In the genomic region with DNA sequence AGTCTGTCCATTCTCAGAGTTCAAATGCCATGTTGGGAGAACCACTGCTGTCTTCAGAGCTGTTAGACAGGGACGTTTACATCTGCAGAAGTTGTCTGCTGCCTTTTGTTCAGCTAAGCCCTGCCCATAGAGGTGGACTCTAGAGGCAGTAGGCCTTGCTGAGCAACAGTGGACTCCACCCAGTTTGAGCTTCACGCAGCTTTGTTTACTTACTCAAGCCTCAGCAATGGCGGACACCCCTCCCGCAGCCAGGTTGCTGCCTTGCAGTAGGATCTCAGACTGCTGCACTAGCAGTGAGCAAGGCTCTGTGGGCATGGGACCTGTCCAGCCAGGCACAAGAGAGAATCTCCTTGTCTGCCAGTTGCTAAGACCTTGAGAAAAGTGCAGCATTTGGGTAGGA, we compare ENCODE assay signal across 1 cellular context.
TF ChIP-seq lines count a peak whose summit lies in the region.
"Not testable (repeated sequence)": the region's sequence is repeated elsewhere in the genome, so short reads cannot be mapped to it uniquely, and the experiment has no call there.

No MANE protein-coding gene starts in this region.

TF ChIP-seq in HepG2, 621 proteins besides CTCF, POLR2A, EP300 and RAD21:
- TF ChIP-seq, protein P1, sequence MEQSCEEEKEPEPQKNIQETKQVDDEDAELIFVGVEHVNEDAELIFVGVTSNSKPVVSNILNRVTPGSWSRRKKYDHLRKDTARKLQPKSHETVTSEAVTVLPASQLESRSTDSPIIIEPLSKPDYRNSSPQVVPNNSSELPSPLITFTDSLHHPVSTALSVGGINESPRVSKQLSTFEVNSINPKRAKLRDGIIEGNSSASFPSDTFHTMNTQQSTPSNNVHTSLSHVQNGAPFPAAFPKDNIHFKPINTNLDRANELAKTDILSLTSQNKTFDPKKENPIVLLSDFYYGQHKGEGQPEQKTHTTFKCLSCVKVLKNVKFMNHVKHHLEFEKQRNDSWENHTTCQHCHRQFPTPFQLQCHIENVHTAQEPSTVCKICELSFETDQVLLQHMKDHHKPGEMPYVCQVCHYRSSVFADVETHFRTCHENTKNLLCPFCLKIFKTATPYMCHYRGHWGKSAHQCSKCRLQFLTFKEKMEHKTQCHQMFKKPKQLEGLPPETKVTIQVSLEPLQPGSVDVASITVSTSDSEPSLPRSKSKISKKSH (CRISPR knock-in tag; IDR thresholded peaks at IDR 0.05; ENCODE audit: borderline replicate concordance), result 0 out of 2 replicates have a peak, but pooled peaks have one; percentile 42
- TF ChIP-seq ZNF644 (CRISPR knock-in tag; IDR thresholded peaks at IDR 0.05; ENCODE audit: low read depth) (peak; percentile 69; the same call in 1 of the 2 replicates), ZFX (CRISPR knock-in tag; IDR thresholded peaks at IDR 0.05; ENCODE audit: low read depth) (peak; percentile 44; the same call in 1 of the 2 replicates), TAF1 (CRISPR knock-in tag; IDR thresholded peaks at IDR 0.05) (peak; percentile 39; the same call in 1 of the 2 replicates), LCORL (CRISPR knock-in tag; IDR thresholded peaks at IDR 0.05) (0 out of 2 replicates have a peak, but pooled peaks have one; percentile 33), POGZ (CRISPR knock-in tag; IDR thresholded peaks at IDR 0.05) (0 out of 2 replicates have a peak, but pooled peaks have one; percentile 27), TEAD3 (CRISPR knock-in tag; optimal IDR thresholded peaks at IDR 0.05; ENCODE audit: borderline replicate concordance) (peak; percentile 17), SALL1 (CRISPR knock-in tag; IDR thresholded peaks at IDR 0.05) (peak; percentile 62; the same call in 1 of the 2 replicates), ZNF292 (CRISPR knock-in tag; IDR thresholded peaks at IDR 0.05; ENCODE audit: borderline replicate concordance, low read depth) (peak; percentile 70; the same call in 1 of the 2 replicates), FOXA3 (CRISPR knock-in tag; IDR thresholded peaks at IDR 0.05) (peak; percentile 69), SOX6 (CRISPR knock-in tag; IDR thresholded peaks at IDR 0.05) (peak; percentile 28; the same call in 1 of the 2 replicates), YY1 (IDR thresholded peaks at IDR 0.05; ENCODE audit: insufficient read depth, insufficient replicate concordance, low read depth, low read length) (peak; percentile 86), FOXA1 (CRISPR knock-in tag; IDR thresholded peaks at IDR 0.05) (peak; percentile 83)
- TF ChIP-seq, protein P2, sequence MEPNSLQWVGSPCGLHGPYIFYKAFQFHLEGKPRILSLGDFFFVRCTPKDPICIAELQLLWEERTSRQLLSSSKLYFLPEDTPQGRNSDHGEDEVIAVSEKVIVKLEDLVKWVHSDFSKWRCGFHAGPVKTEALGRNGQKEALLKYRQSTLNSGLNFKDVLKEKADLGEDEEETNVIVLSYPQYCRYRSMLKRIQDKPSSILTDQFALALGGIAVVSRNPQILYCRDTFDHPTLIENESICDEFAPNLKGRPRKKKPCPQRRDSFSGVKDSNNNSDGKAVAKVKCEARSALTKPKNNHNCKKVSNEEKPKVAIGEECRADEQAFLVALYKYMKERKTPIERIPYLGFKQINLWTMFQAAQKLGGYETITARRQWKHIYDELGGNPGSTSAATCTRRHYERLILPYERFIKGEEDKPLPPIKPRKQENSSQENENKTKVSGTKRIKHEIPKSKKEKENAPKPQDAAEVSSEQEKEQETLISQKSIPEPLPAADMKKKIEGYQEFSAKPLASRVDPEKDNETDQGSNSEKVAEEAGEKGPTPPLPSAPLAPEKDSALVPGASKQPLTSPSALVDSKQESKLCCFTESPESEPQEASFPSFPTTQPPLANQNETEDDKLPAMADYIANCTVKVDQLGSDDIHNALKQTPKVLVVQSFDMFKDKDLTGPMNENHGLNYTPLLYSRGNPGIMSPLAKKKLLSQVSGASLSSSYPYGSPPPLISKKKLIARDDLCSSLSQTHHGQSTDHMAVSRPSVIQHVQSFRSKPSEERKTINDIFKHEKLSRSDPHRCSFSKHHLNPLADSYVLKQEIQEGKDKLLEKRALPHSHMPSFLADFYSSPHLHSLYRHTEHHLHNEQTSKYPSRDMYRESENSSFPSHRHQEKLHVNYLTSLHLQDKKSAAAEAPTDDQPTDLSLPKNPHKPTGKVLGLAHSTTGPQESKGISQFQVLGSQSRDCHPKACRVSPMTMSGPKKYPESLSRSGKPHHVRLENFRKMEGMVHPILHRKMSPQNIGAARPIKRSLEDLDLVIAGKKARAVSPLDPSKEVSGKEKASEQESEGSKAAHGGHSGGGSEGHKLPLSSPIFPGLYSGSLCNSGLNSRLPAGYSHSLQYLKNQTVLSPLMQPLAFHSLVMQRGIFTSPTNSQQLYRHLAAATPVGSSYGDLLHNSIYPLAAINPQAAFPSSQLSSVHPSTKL (CRISPR knock-in tag; IDR thresholded peaks at IDR 0.05), result 0 out of 2 replicates have a peak, but pooled peaks have one; percentile 12
- not testable (repeated sequence) for TF ChIP-seq LCORL, SOX6, FOXA1 (IDR thresholded peaks at IDR 0.05)
- TF ChIP-seq, protein P3, sequence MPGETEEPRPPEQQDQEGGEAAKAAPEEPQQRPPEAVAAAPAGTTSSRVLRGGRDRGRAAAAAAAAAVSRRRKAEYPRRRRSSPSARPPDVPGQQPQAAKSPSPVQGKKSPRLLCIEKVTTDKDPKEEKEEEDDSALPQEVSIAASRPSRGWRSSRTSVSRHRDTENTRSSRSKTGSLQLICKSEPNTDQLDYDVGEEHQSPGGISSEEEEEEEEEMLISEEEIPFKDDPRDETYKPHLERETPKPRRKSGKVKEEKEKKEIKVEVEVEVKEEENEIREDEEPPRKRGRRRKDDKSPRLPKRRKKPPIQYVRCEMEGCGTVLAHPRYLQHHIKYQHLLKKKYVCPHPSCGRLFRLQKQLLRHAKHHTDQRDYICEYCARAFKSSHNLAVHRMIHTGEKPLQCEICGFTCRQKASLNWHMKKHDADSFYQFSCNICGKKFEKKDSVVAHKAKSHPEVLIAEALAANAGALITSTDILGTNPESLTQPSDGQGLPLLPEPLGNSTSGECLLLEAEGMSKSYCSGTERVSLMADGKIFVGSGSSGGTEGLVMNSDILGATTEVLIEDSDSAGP (CRISPR knock-in tag; IDR thresholded peaks at IDR 0.05; ENCODE audit: borderline replicate concordance), result 0 out of 2 replicates have a peak, but pooled peaks have one; percentile 17
- TF ChIP-seq, protein P4, sequence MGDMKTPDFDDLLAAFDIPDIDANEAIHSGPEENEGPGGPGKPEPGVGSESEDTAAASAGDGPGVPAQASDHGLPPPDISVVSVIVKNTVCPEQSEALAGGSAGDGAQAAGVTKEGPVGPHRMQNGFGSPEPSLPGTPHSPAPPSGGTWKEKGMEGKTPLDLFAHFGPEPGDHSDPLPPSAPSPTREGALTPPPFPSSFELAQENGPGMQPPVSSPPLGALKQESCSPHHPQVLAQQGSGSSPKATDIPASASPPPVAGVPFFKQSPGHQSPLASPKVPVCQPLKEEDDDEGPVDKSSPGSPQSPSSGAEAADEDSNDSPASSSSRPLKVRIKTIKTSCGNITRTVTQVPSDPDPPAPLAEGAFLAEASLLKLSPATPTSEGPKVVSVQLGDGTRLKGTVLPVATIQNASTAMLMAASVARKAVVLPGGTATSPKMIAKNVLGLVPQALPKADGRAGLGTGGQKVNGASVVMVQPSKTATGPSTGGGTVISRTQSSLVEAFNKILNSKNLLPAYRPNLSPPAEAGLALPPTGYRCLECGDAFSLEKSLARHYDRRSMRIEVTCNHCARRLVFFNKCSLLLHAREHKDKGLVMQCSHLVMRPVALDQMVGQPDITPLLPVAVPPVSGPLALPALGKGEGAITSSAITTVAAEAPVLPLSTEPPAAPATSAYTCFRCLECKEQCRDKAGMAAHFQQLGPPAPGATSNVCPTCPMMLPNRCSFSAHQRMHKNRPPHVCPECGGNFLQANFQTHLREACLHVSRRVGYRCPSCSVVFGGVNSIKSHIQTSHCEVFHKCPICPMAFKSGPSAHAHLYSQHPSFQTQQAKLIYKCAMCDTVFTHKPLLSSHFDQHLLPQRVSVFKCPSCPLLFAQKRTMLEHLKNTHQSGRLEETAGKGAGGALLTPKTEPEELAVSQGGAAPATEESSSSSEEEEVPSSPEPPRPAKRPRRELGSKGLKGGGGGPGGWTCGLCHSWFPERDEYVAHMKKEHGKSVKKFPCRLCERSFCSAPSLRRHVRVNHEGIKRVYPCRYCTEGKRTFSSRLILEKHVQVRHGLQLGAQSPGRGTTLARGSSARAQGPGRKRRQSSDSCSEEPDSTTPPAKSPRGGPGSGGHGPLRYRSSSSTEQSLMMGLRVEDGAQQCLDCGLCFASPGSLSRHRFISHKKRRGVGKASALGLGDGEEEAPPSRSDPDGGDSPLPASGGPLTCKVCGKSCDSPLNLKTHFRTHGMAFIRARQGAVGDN (CRISPR knock-in tag; IDR thresholded peaks at IDR 0.05), result 0 out of 2 replicates have a peak, but pooled peaks have one; percentile 33
